ENCODE assay signal across 28 cellular contexts in genomic region chr10:98364432-98365102, GRCh38.
"Had no signal": no experiment of that assay in that cellular context is flagged by ENCODE, and none has a peak within 500 bp of the region (broad histone marks: within the 10 kb centered on the region; RNA-seq: fewer than 3 reads in every experiment).

No MANE protein-coding gene starts in this region.

- H3K36me3 Mint-ChIP-seq: activated naive CD8-positive, alpha-beta T cell treated with anti-CD3 and anti-CD28 coated beads, Interleukin-2, amount 10 ng/mL, durations not matched to agents 7 days and 5 days had no signal

- H3K27ac ChIP-seq: colonic mucosa, dorsolateral prefrontal cortex, esophagus muscularis mucosa, gastrocnemius medialis, right lobe of liver, testis, upper lobe of left lung had no signal

- H3K4me3 ChIP-seq: colonic mucosa, dorsolateral prefrontal cortex, esophagus muscularis mucosa, gastrocnemius medialis, mucosa of descending colon, right lobe of liver, testis, upper lobe of left lung had no signal

- H3K36me3 ChIP-seq: colonic mucosa, esophagus muscularis mucosa, gastrocnemius medialis, right lobe of liver, upper lobe of left lung had no signal

- H3K9me3 Mint-ChIP-seq: activated B cell treated with CpG ODN at 0.5 μM for 24 hours; activated CD4-positive, alpha-beta memory T cell treated with anti-CD3 and anti-CD28 coated beads, Interleukin-2, amount 10 ng/mL, durations not matched to agents 7 days and 5 days; activated naive CD4-positive, alpha-beta T cell treated with anti-CD3 and anti-CD28 coated beads for 36 hours; activated naive CD8-positive, alpha-beta T cell treated with anti-CD3 and anti-CD28 coated beads, Interleukin-2, amount 10 ng/mL, durations not matched to agents 7 days and 5 days; activated T-cell treated with anti-CD3 and anti-CD28 coated beads, Interleukin-2, amount 50 U/mL, for 72 hours; effector memory CD8-positive, alpha-beta T cell; neural crest cell; stimulated activated effector memory CD8-positive, alpha-beta T cell treated with anti-CD3 and anti-CD28 coated beads, Interleukin-12 subunit alpha, Interleukin-12 subunit beta, amount 100 ng/mL, for 72 hours; T-helper 1 cell treated with Interleukin-12 subunit alpha and Interleukin-12 subunit beta and Interleukin-4 antibody, amounts not matched to agents 30 μg/mL and 1 μg/mL, for 36 hours had no signal

- FAIRE-seq: bronchial epithelial cell, islet of Langerhans, small intestine had no signal

- H3K27me3 ChIP-seq: colonic mucosa, dorsolateral prefrontal cortex, esophagus muscularis mucosa, gastrocnemius medialis, right lobe of liver, testis, upper lobe of left lung had no signal

- H3K9me3 ChIP-seq: colonic mucosa, esophagus muscularis mucosa, gastrocnemius medialis, mucosa of descending colon, right lobe of liver, testis, upper lobe of left lung had no signal

- H3K4me1 ChIP-seq: colonic mucosa, right lobe of liver, testis had no signal

- ATAC-seq: activated CD4-positive, alpha-beta T cell treated with anti-CD3 and anti-CD28 coated beads for 36 hours; activated T-cell treated with anti-CD3 and anti-CD28 coated beads, Interleukin-2, amount 50 U/mL, for 72 hours; effector memory CD8-positive, alpha-beta T cell; gastrocnemius medialis; left colon; mucosa of descending colon; right lobe of liver; stimulated activated effector memory CD8-positive, alpha-beta T cell treated with anti-CD3 and anti-CD28 coated beads, Interleukin-12 subunit alpha, Interleukin-12 subunit beta, amount 100 ng/mL, for 72 hours had no signal

- H3K4me3 Mint-ChIP-seq: activated B cell treated with CpG ODN at 0.5 μM for 24 hours; activated CD4-positive, alpha-beta memory T cell treated with anti-CD3 and anti-CD28 coated beads, Interleukin-2, amount 10 ng/mL, durations not matched to agents 7 days and 5 days; activated CD4-positive, alpha-beta T cell treated with anti-CD3 and anti-CD28 coated beads for 36 hours; activated naive CD4-positive, alpha-beta T cell treated with anti-CD3 and anti-CD28 coated beads for 36 hours; activated naive CD8-positive, alpha-beta T cell treated with anti-CD3 and anti-CD28 coated beads, Interleukin-2, amount 10 ng/mL, durations not matched to agents 7 days and 5 days; activated T-cell treated with anti-CD3 and anti-CD28 coated beads, Interleukin-2, amount 50 U/mL, for 72 hours; effector memory CD8-positive, alpha-beta T cell; neural crest cell; stimulated activated effector memory CD8-positive, alpha-beta T cell treated with anti-CD3 and anti-CD28 coated beads, Interleukin-12 subunit alpha, Interleukin-12 subunit beta, amount 100 ng/mL, for 72 hours; T-helper 1 cell treated with Interleukin-12 subunit alpha and Interleukin-12 subunit beta and Interleukin-4 antibody, amounts not matched to agents 30 μg/mL and 1 μg/mL, for 36 hours had no signal

- DNase-seq: activated B cell treated with CpG ODN at 0.5 μM for 24 hours; activated CD4-positive, alpha-beta memory T cell treated with anti-CD3 and anti-CD28 coated beads, Interleukin-2, amount 10 ng/mL, durations not matched to agents 7 days and 5 days; activated CD4-positive, alpha-beta T cell treated with anti-CD3 and anti-CD28 coated beads for 36 hours; activated effector memory CD4-positive, alpha-beta T cell treated with Interleukin-2 at 50 U/mL for 16 hours; activated naive CD4-positive, alpha-beta T cell treated with anti-CD3 and anti-CD28 coated beads for 36 hours; activated naive CD8-positive, alpha-beta T cell treated with anti-CD3 and anti-CD28 coated beads, Interleukin-2, amount 10 ng/mL, durations not matched to agents 7 days and 5 days; activated T-cell treated with anti-CD3 and anti-CD28 coated beads, Interleukin-2, amount 50 U/mL, for 72 hours; amniotic stem cell; colonic mucosa; dorsolateral prefrontal cortex; effector memory CD8-positive, alpha-beta T cell; gastrocnemius medialis; hypothalamus; left colon; mesendoderm; mucosa of descending colon; right lobe of liver; small intestine; stimulated activated CD4-positive, alpha-beta T cell treated with anti-CD3 and anti-CD28 coated beads, Interleukin-2, amount 100 ng/mL, for 24 hours; T1000; testis; upper lobe of left lung had no signal

- H3K27ac Mint-ChIP-seq: activated B cell treated with CpG ODN at 0.5 μM for 24 hours; activated CD4-positive, alpha-beta memory T cell treated with anti-CD3 and anti-CD28 coated beads, Interleukin-2, amount 10 ng/mL, durations not matched to agents 7 days and 5 days; activated CD4-positive, alpha-beta T cell treated with anti-CD3 and anti-CD28 coated beads for 36 hours; activated naive CD4-positive, alpha-beta T cell treated with anti-CD3 and anti-CD28 coated beads for 36 hours; activated naive CD8-positive, alpha-beta T cell treated with anti-CD3 and anti-CD28 coated beads, Interleukin-2, amount 10 ng/mL, durations not matched to agents 7 days and 5 days; activated T-cell treated with anti-CD3 and anti-CD28 coated beads, Interleukin-2, amount 50 U/mL, for 72 hours; effector memory CD8-positive, alpha-beta T cell; stimulated activated effector memory CD8-positive, alpha-beta T cell treated with anti-CD3 and anti-CD28 coated beads, Interleukin-12 subunit alpha, Interleukin-12 subunit beta, amount 100 ng/mL, for 72 hours; T-helper 1 cell treated with Interleukin-12 subunit alpha and Interleukin-12 subunit beta and Interleukin-4 antibody, amounts not matched to agents 30 μg/mL and 1 μg/mL, for 36 hours had no signal
